13 cellular contexts compared by ENCODE assay signal in the genomic region with DNA sequence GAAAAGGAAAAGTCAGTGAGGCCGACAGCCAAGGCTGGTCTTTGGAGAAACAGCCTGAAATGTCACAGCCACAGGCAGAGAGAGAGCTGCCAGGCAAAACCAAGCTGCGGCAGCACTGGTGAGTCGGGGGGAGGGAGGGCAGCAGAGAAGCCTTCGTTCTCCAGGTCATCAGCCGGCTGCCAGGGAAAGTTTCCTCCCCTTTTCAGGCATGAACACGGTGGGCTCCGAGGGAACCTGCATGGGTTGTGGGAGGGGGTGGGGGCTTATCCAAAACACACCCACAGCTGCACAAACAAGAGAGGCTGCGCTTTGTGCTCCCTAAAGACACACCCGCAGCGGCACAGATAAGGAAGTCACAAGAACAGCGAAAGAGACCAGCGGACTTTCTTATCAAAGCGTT.
DNase-seq lines count a peak whose midpoint lies in the region; ATAC-seq and TF ChIP-seq lines count a peak whose summit lies in the region.
"Had no signal": no experiment of that assay in that cellular context is flagged by ENCODE, and none has a peak within 500 bp of the region (broad histone marks: within the 10 kb centered on the region; RNA-seq: fewer than 3 reads in every experiment).

No MANE protein-coding gene starts in this region.

- DNase-seq in Right ventricle myocardium superior (peak; percentile 27), right atrium auricular region (ENCODE audit: low spot score) (no peak), aorta (peak; percentile 18 to 44)
- DNase-seq: activated CD4-positive, alpha-beta T cell treated with anti-CD3 and anti-CD28 coated beads, Interleukin-2, amount 10 ng/mL, durations not matched to agents 24 days and 14 days; DMS153; NCI-H2081 treated with DMSO at 0.1 percent for 48 hours; stimulated activated CD4-positive, alpha-beta T cell treated with anti-CD3 and anti-CD28 coated beads, Interleukin-12 subunit alpha, Interleukin-12 subunit beta, amount 100 ng/mL, for 4 hours had no signal

- H3K27me3 Mint-ChIP-seq in activated T-helper 17 cell treated with anti-CD3 and anti-CD28 coated beads, Interleukin-2, amount 50 U/mL, for 72 hours, result peaks cover 14% of the 10 kb centered on the region

- peaks cover 7% of the 10 kb centered on the region for H3K4me1 Mint-ChIP-seq in activated T-helper 17 cell treated with anti-CD3 and anti-CD28 coated beads, Interleukin-2, amount 50 U/mL, for 72 hours

- no peak for TF ChIP-seq CTCF in right atrium auricular region (IDR thresholded peaks at IDR 0.05)

- no peaks in the 10 kb centered on the region for H3K4me1 ChIP-seq in right atrium auricular region
- H3K4me1 ChIP-seq in mononuclear cell (ENCODE audit: insufficient read depth, low read length), result no peaks in the 10 kb centered on the region
- H3K4me1 ChIP-seq in aorta (ENCODE audit: control insufficient read depth in 1 of 2, insufficient read depth in 2 of 2, low read length in 2 of 2), result no peaks in the 10 kb centered on the region

- ATAC-seq in Right ventricle myocardium superior (ENCODE audit: poor library complexity) (peak; percentile 36), aorta (ENCODE audit: low FRiP score) (no peak), GM18907 (IDR thresholded peaks at IDR 0.05; ENCODE audit: unreplicated experiment) (no peak), HG02870 (IDR thresholded peaks at IDR 0.05; ENCODE audit: unreplicated experiment) (no peak), HG02885 (IDR thresholded peaks at IDR 0.05; ENCODE audit: poor library complexity, unreplicated experiment) (no peak)
- ATAC-seq in activated T-helper 17 cell treated with anti-CD3 and anti-CD28 coated beads, Interleukin-2, amount 50 U/mL, for 72 hours (replicated peaks), result no peak

- H3K4me3 ChIP-seq in right atrium auricular region, result peak overlapping the region in 1 of 2 donors; percentile 7
- H3K4me3 ChIP-seq in mononuclear cell (ENCODE audit: low read length), result peak overlapping the region; percentile 6
- no peak overlapping the region for H3K4me3 ChIP-seq in aorta (ENCODE audit: low read length in 2 of 2)

- no peaks in the 10 kb centered on the region for H3K9me3 ChIP-seq in right atrium auricular region
- no peaks in the 10 kb centered on the region for H3K9me3 ChIP-seq in mononuclear cell (ENCODE audit: low read depth, low read length)
- H3K9me3 ChIP-seq in aorta (ENCODE audit: control insufficient read depth, low read length), result no peaks in the 10 kb centered on the region

- no peaks in the 10 kb centered on the region for H3K36me3 ChIP-seq in right atrium auricular region
- H3K36me3 ChIP-seq in aorta (ENCODE audit: control insufficient read depth in 1 of 2, insufficient read depth in 2 of 2, low read length in 1 of 2), result no peaks in the 10 kb centered on the region

- H3K9me3 Mint-ChIP-seq in activated T-helper 17 cell treated with anti-CD3 and anti-CD28 coated beads, Interleukin-2, amount 50 U/mL, for 72 hours, result no peaks in the 10 kb centered on the region
- H3K9me3 Mint-ChIP-seq: activated CD4-positive, alpha-beta T cell treated with anti-CD3 and anti-CD28 coated beads, Interleukin-2, amount 10 ng/mL, durations not matched to agents 24 days and 14 days had no signal

- intact Hi-C loops in Right ventricle myocardium superior (cut with DNase I), result no loop called here
- intact Hi-C loops in aorta (cut with DNase I), result no loop called here

- H3K27ac ChIP-seq in right atrium auricular region (no peak overlapping the region), aorta (ENCODE audit: low read depth in 1 of 2, low read length in 2 of 2) (no peak overlapping the region)
- H3K27ac ChIP-seq: RWPE1 had no signal

- H3K36me3 Mint-ChIP-seq in activated T-helper 17 cell treated with anti-CD3 and anti-CD28 coated beads, Interleukin-2, amount 50 U/mL, for 72 hours (ENCODE audit: low read depth), result no peaks in the 10 kb centered on the region

- no peak overlapping the region for H3K27ac Mint-ChIP-seq in activated T-helper 17 cell treated with anti-CD3 and anti-CD28 coated beads, Interleukin-2, amount 50 U/mL, for 72 hours
- H3K27ac Mint-ChIP-seq: activated CD4-positive, alpha-beta T cell treated with anti-CD3 and anti-CD28 coated beads, Interleukin-2, amount 10 ng/mL, durations not matched to agents 24 days and 14 days had no signal

- H3K4me3 Mint-ChIP-seq in activated T-helper 17 cell treated with anti-CD3 and anti-CD28 coated beads, Interleukin-2, amount 50 U/mL, for 72 hours, result peak overlapping the region; percentile 56
- H3K4me3 Mint-ChIP-seq: activated CD4-positive, alpha-beta T cell treated with anti-CD3 and anti-CD28 coated beads, Interleukin-2, amount 10 ng/mL, durations not matched to agents 24 days and 14 days had no signal

- 1 to 2% methylated on average over 13 of the region's 13 CpGs for WGBS in aorta, 2 donors

- H3K27me3 ChIP-seq in right atrium auricular region (no peaks in the 10 kb centered on the region), mononuclear cell (ENCODE audit: insufficient read depth, low read length) (no peaks in the 10 kb centered on the region), aorta (ENCODE audit: control insufficient read depth in 1 of 2, insufficient read depth in 2 of 2, low read length in 1 of 2) (no peaks in the 10 kb centered on the region)
